1 cellular context compared by ENCODE assay signal in the genomic region with DNA sequence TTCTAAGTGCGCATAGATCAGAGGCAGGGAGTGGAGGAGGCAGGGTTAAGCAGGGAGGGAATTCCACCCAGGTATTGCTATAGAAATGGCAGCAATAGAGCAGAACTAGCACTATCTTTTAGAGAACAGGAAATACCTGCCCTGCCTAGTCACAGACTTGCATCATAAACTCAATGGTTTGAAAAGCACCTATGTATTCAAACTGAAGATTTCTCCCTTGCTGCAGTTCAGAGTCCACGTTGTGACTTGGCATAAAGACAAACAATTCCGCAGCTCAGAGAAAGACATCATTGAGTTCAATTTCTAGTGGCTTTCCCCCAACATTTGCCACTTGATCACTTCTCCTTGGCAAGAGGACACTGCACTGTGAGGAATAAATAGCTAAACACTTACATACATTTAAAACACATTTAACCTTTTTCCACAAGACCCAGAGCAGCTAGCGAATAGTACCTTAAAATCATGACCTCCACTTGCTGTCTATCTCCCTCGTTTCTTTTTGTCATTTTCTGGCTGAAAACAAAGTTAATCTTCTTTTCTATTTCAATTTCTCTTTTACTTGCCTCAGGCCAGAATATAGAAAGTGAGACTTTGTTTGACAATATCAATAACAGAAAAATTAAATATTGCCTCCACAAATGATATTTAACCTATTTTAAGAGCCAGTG.
TF ChIP-seq lines count a peak whose summit lies in the region.

No MANE protein-coding gene starts in this region.

TF ChIP-seq in HepG2, 621 proteins besides CTCF, POLR2A, EP300 and RAD21 (continued from another document and continues in another):
- TF ChIP-seq, protein P1, sequence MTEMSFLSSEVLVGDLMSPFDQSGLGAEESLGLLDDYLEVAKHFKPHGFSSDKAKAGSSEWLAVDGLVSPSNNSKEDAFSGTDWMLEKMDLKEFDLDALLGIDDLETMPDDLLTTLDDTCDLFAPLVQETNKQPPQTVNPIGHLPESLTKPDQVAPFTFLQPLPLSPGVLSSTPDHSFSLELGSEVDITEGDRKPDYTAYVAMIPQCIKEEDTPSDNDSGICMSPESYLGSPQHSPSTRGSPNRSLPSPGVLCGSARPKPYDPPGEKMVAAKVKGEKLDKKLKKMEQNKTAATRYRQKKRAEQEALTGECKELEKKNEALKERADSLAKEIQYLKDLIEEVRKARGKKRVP (CRISPR knock-in tag; IDR thresholded peaks at IDR 0.05): peak in 1 of 2 experiments; percentile 97; a peak in 2 of 4 replicates
- TF ChIP-seq SUZ12 (IDR thresholded peaks at IDR 0.05; ENCODE audit: low read depth, low read length) (no peak), NR1H2 (CRISPR knock-in tag; IDR thresholded peaks at IDR 0.05; ENCODE audit: borderline replicate concordance, low read depth) (no peak), ZNF3 (CRISPR knock-in tag; IDR thresholded peaks at IDR 0.05) (no peak), SOX13 (IDR thresholded peaks at IDR 0.05) (0 out of 2 replicates have a peak, but pooled peaks have one; percentile 40), SOX13 (CRISPR knock-in tag; conservative IDR thresholded peaks at IDR 0.05 in 1 of 2, IDR thresholded peaks at IDR 0.05 in 1 of 2) (peak in 1 of 2 experiments; percentile 90; a peak in 2 of 4 replicates), MIXL1 (CRISPR knock-in tag; IDR thresholded peaks at IDR 0.05) (peak; percentile 79), U2AF2 (IDR thresholded peaks at IDR 0.05; ENCODE audit: low read depth, low read length) (no peak), ZNF441 (CRISPR knock-in tag; IDR thresholded peaks at IDR 0.05; ENCODE audit: borderline replicate concordance) (no peak), ZNF749 (CRISPR knock-in tag; IDR thresholded peaks at IDR 0.05; ENCODE audit: borderline replicate concordance) (no peak), GATA4 (IDR thresholded peaks at IDR 0.05; ENCODE audit: borderline replicate concordance, low read depth) (peak; percentile 67; the same call in 1 of the 2 replicates), ZBTB8A (CRISPR knock-in tag; IDR thresholded peaks at IDR 0.05; ENCODE audit: borderline replicate concordance, low read depth) (no peak), NCOR1 (IDR thresholded peaks at IDR 0.05; ENCODE audit: borderline replicate concordance, low read length) (peak; percentile 28; the same call in 1 of the 2 replicates), IRX3 (CRISPR knock-in tag; IDR thresholded peaks at IDR 0.05; ENCODE audit: borderline replicate concordance, low read depth) (no peak), NFKB2 (CRISPR knock-in tag; IDR thresholded peaks at IDR 0.05; ENCODE audit: borderline replicate concordance) (no peak), MTF2 (CRISPR knock-in tag; IDR thresholded peaks at IDR 0.05; ENCODE audit: borderline replicate concordance) (no peak), DPF2 (CRISPR knock-in tag; IDR thresholded peaks at IDR 0.05; ENCODE audit: borderline replicate concordance, low read depth) (peak; percentile 59; the same call in 1 of the 2 replicates), PCBP1 (IDR thresholded peaks at IDR 0.05; ENCODE audit: borderline replicate concordance, low read depth, low read length) (no peak), ZNF143 (CRISPR knock-in tag; IDR thresholded peaks at IDR 0.05) (no peak), YY1 (IDR thresholded peaks at IDR 0.05; ENCODE audit: insufficient read depth, insufficient replicate concordance, low read depth, low read length) (peak; percentile 46)
- TF ChIP-seq, protein P2, sequence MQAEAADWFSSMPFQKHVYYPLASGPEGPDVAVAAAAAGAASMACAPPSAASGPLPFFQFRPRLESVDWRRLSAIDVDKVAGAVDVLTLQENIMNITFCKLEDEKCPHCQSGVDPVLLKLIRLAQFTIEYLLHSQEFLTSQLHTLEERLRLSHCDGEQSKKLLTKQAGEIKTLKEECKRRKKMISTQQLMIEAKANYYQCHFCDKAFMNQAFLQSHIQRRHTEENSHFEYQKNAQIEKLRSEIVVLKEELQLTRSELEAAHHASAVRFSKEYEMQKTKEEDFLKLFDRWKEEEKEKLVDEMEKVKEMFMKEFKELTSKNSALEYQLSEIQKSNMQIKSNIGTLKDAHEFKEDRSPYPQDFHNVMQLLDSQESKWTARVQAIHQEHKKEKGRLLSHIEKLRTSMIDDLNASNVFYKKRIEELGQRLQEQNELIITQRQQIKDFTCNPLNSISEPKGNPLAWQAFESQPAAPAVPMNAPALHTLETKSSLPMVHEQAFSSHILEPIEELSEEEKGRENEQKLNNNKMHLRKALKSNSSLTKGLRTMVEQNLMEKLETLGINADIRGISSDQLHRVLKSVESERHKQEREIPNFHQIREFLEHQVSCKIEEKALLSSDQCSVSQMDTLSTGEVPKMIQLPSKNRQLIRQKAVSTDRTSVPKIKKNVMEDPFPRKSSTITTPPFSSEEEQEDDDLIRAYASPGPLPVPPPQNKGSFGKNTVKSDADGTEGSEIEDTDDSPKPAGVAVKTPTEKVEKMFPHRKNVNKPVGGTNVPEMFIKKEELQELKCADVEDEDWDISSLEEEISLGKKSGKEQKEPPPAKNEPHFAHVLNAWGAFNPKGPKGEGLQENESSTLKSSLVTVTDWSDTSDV (CRISPR knock-in tag; IDR thresholded peaks at IDR 0.05): no peak
- TF ChIP-seq, protein P3, sequence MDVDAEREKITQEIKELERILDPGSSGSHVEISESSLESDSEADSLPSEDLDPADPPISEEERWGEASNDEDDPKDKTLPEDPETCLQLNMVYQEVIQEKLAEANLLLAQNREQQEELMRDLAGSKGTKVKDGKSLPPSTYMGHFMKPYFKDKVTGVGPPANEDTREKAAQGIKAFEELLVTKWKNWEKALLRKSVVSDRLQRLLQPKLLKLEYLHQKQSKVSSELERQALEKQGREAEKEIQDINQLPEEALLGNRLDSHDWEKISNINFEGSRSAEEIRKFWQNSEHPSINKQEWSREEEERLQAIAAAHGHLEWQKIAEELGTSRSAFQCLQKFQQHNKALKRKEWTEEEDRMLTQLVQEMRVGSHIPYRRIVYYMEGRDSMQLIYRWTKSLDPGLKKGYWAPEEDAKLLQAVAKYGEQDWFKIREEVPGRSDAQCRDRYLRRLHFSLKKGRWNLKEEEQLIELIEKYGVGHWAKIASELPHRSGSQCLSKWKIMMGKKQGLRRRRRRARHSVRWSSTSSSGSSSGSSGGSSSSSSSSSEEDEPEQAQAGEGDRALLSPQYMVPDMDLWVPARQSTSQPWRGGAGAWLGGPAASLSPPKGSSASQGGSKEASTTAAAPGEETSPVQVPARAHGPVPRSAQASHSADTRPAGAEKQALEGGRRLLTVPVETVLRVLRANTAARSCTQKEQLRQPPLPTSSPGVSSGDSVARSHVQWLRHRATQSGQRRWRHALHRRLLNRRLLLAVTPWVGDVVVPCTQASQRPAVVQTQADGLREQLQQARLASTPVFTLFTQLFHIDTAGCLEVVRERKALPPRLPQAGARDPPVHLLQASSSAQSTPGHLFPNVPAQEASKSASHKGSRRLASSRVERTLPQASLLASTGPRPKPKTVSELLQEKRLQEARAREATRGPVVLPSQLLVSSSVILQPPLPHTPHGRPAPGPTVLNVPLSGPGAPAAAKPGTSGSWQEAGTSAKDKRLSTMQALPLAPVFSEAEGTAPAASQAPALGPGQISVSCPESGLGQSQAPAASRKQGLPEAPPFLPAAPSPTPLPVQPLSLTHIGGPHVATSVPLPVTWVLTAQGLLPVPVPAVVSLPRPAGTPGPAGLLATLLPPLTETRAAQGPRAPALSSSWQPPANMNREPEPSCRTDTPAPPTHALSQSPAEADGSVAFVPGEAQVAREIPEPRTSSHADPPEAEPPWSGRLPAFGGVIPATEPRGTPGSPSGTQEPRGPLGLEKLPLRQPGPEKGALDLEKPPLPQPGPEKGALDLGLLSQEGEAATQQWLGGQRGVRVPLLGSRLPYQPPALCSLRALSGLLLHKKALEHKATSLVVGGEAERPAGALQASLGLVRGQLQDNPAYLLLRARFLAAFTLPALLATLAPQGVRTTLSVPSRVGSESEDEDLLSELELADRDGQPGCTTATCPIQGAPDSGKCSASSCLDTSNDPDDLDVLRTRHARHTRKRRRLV (CRISPR knock-in tag; IDR thresholded peaks at IDR 0.05): no peak
- TF ChIP-seq, protein P4, sequence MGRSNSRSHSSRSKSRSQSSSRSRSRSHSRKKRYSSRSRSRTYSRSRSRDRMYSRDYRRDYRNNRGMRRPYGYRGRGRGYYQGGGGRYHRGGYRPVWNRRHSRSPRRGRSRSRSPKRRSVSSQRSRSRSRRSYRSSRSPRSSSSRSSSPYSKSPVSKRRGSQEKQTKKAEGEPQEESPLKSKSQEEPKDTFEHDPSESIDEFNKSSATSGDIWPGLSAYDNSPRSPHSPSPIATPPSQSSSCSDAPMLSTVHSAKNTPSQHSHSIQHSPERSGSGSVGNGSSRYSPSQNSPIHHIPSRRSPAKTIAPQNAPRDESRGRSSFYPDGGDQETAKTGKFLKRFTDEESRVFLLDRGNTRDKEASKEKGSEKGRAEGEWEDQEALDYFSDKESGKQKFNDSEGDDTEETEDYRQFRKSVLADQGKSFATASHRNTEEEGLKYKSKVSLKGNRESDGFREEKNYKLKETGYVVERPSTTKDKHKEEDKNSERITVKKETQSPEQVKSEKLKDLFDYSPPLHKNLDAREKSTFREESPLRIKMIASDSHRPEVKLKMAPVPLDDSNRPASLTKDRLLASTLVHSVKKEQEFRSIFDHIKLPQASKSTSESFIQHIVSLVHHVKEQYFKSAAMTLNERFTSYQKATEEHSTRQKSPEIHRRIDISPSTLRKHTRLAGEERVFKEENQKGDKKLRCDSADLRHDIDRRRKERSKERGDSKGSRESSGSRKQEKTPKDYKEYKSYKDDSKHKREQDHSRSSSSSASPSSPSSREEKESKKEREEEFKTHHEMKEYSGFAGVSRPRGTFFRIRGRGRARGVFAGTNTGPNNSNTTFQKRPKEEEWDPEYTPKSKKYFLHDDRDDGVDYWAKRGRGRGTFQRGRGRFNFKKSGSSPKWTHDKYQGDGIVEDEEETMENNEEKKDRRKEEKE (IDR thresholded peaks at IDR 0.05): no peak
- TF ChIP-seq, protein P5, sequence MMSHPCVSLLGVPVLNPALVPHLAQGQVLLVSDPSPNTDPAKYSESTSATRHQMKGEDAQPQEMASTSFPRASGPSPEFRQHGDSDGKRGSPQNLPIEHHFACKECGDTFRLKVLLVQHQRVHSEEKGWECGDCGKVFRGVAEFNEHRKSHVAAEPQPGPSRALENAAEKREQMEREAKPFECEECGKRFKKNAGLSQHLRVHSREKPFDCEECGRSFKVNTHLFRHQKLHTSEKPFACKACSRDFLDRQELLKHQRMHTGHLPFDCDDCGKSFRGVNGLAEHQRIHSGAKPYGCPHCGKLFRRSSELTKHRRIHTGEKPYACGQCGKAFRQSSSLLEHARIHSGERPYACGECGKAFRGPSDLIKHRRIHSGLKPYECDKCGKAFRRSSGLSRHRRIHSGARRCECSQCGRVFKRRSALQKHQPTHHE (CRISPR knock-in tag; IDR thresholded peaks at IDR 0.05; ENCODE audit: borderline replicate concordance): no peak
- TF ChIP-seq, protein P6, sequence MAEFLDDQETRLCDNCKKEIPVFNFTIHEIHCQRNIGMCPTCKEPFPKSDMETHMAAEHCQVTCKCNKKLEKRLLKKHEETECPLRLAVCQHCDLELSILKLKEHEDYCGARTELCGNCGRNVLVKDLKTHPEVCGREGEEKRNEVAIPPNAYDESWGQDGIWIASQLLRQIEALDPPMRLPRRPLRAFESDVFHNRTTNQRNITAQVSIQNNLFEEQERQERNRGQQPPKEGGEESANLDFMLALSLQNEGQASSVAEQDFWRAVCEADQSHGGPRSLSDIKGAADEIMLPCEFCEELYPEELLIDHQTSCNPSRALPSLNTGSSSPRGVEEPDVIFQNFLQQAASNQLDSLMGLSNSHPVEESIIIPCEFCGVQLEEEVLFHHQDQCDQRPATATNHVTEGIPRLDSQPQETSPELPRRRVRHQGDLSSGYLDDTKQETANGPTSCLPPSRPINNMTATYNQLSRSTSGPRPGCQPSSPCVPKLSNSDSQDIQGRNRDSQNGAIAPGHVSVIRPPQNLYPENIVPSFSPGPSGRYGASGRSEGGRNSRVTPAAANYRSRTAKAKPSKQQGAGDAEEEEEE (CRISPR knock-in tag; IDR thresholded peaks at IDR 0.05; ENCODE audit: borderline replicate concordance): no peak
- TF ChIP-seq, protein P7, sequence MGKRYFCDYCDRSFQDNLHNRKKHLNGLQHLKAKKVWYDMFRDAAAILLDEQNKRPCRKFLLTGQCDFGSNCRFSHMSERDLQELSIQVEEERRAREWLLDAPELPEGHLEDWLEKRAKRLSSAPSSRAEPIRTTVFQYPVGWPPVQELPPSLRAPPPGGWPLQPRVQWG (CRISPR knock-in tag; IDR thresholded peaks at IDR 0.05; ENCODE audit: borderline replicate concordance, low read depth): no peak
- TF ChIP-seq, protein P8, sequence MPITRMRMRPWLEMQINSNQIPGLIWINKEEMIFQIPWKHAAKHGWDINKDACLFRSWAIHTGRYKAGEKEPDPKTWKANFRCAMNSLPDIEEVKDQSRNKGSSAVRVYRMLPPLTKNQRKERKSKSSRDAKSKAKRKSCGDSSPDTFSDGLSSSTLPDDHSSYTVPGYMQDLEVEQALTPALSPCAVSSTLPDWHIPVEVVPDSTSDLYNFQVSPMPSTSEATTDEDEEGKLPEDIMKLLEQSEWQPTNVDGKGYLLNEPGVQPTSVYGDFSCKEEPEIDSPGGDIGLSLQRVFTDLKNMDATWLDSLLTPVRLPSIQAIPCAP (CRISPR knock-in tag; IDR thresholded peaks at IDR 0.05; ENCODE audit: low read depth): no peak
- TF ChIP-seq, protein P9, sequence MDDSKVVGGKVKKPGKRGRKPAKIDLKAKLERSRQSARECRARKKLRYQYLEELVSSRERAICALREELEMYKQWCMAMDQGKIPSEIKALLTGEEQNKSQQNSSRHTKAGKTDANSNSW (CRISPR knock-in tag; IDR thresholded peaks at IDR 0.05; ENCODE audit: borderline replicate concordance): no peak
- TF ChIP-seq, protein P10, sequence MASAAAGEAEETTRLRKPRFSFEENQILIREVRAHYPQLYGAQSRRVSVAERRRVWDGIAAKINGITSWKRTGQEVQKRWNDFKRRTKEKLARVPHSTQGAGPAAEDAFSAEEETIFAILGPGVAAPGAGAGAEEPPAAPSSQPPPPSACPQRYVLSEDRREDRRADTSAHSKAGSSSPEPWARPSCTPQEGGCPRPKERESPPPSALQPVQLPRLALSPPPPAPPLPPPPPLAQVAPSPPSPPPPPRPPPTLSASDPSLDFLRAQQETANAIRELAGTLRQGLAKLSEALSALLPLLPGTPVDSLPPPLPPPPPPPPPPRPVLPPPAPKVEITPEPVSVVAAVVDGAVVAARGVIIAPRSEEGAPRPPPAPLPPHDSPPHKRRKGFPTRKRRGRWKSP (CRISPR knock-in tag; IDR thresholded peaks at IDR 0.05): peak; percentile 51; the same call in 1 of the 2 replicates
